ENCODE assay signal across 1 cellular context in genomic region chr7:141074997-141075396, GRCh38.
TF ChIP-seq lines count a peak whose summit lies in the region.

No MANE protein-coding gene starts in this region.

TF ChIP-seq in H1, 55 proteins besides CTCF, POLR2A, EP300 and RAD21 (continued from another document):
- no peak for TF ChIP-seq TEAD4 (IDR thresholded peaks at IDR 0.05; ENCODE audit: low read depth, low read length)
